In the genomic region with DNA sequence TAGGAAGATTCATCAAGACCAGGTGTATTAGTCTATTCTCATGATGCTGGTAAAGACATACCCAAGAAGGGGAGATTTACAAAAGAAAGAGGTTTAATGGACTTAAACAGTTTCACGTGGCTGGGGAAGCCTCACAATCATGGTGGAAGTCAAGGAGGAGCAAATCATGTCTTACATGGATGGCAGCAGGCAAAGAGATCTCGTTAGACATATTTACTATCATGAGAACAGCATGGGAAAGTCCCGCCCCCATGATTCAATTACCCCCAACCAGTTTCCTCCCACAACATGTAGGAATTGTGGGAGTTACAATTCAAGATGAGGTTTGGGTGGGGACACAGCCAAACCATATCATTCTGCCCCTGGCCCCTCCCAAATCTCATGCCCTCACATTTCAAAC, we compare ENCODE assay signal across 14 cellular contexts. TPM values are rescaled to one million over a fixed set of nuclear protein-coding genes. Genes with fewer than 3 reads are reported as not detected.
"Had no signal": no experiment of that assay in that cellular context is flagged by ENCODE, and none has a peak within 500 bp of the region (broad histone marks: within the 10 kb centered on the region; RNA-seq: fewer than 3 reads in every experiment).

No MANE protein-coding gene starts in this region.

RNA-seq across cellular contexts. Expression of a gene that starts 12.4 kb away (rescaled TPM):
- total RNA-seq: activated CD4-positive, alpha-beta memory T cell treated with anti-CD3 and anti-CD28 coated beads for 36 hours had no signal

RNA-seq across cellular contexts. Expression of a gene that starts 50.4 kb away (rescaled TPM):
- total RNA-seq: activated B cell treated with CpG ODN at 0.5 μM for 24 hours; activated CD4-positive, alpha-beta memory T cell treated with anti-CD3 and anti-CD28 coated beads for 36 hours; activated CD4-positive, alpha-beta memory T cell treated with anti-CD3 and anti-CD28 coated beads, Interleukin-2, amount 10 ng/mL, durations not matched to agents 7 days and 5 days; activated CD4-positive, alpha-beta T cell treated with anti-CD3 and anti-CD28 coated beads for 36 hours; activated CD4-positive, alpha-beta T cell treated with anti-CD3 and anti-CD28 coated beads, Interleukin-2, amount 10 ng/mL, durations not matched to agents 24 days and 14 days; activated CD4-positive, alpha-beta T cell treated with anti-CD3 and anti-CD28 coated beads, Interleukin-2, amount 10 ng/mL, durations not matched to agents 7 days and 5 days; activated CD8-positive, alpha-beta memory T cell treated with anti-CD3 and anti-CD28 coated beads for 36 hours; activated CD8-positive, alpha-beta memory T cell treated with anti-CD3 and anti-CD28 coated beads, Interleukin-2, amount 10 ng/mL, durations not matched to agents 7 days and 5 days; activated CD8-positive, alpha-beta T cell treated with anti-CD3 and anti-CD28 coated beads for 36 hours; activated CD8-positive, alpha-beta T cell treated with anti-CD3 and anti-CD28 coated beads, Interleukin-2, amount 10 ng/mL, durations not matched to agents 7 days and 5 days; T-helper 1 cell treated with Interleukin-12 subunit alpha and Interleukin-12 subunit beta and Interleukin-4 antibody, amounts not matched to agents 30 ng/mL and 1 ng/mL, for 36 hours; T-helper 17 cell; T-helper 2 cell treated with Interferon-gamma antibody and Interleukin-4, amounts not matched to agents 100 ng/mL and 5 ng/mL, for 36 hours; WTC11 had no signal

RNA-seq across cellular contexts. Expression of a gene that starts 58.4 kb away (rescaled TPM):
- total RNA-seq: activated B cell treated with CpG ODN at 0.5 μM for 24 hours; activated CD4-positive, alpha-beta memory T cell treated with anti-CD3 and anti-CD28 coated beads for 36 hours; activated CD4-positive, alpha-beta memory T cell treated with anti-CD3 and anti-CD28 coated beads, Interleukin-2, amount 10 ng/mL, durations not matched to agents 7 days and 5 days; activated CD4-positive, alpha-beta T cell treated with anti-CD3 and anti-CD28 coated beads for 36 hours; activated CD4-positive, alpha-beta T cell treated with anti-CD3 and anti-CD28 coated beads, Interleukin-2, amount 10 ng/mL, durations not matched to agents 24 days and 14 days; activated CD4-positive, alpha-beta T cell treated with anti-CD3 and anti-CD28 coated beads, Interleukin-2, amount 10 ng/mL, durations not matched to agents 7 days and 5 days; activated CD8-positive, alpha-beta memory T cell treated with anti-CD3 and anti-CD28 coated beads for 36 hours; activated CD8-positive, alpha-beta memory T cell treated with anti-CD3 and anti-CD28 coated beads, Interleukin-2, amount 10 ng/mL, durations not matched to agents 7 days and 5 days; activated CD8-positive, alpha-beta T cell treated with anti-CD3 and anti-CD28 coated beads for 36 hours; activated CD8-positive, alpha-beta T cell treated with anti-CD3 and anti-CD28 coated beads, Interleukin-2, amount 10 ng/mL, durations not matched to agents 7 days and 5 days; T-helper 1 cell treated with Interleukin-12 subunit alpha and Interleukin-12 subunit beta and Interleukin-4 antibody, amounts not matched to agents 30 ng/mL and 1 ng/mL, for 36 hours; T-helper 2 cell treated with Interferon-gamma antibody and Interleukin-4, amounts not matched to agents 100 ng/mL and 5 ng/mL, for 36 hours; WTC11 had no signal
